2 cellular contexts compared by ENCODE assay signal in the genomic region with DNA sequence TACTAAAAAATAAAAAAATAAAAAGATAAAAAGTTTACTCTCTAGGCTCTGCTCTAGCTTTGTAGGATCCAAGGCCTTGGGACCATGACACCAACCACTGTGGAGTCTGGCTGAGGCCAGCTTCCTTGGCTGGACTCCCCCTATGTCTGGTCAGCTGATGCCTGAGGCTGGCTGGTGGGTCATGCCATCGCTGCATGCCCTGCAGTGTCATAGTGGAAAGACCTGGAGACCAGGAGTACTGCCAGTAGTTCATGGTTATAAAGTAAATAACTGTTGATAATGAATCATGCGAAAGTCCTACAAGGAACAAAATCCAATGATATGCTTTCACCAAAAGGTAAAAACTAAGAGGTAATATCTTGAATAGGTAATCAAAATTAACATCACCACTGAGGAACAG.
TF ChIP-seq lines count a peak whose summit lies in the region.

No MANE protein-coding gene starts in this region.

TF ChIP-seq in liver, 16 proteins besides CTCF, POLR2A, EP300 and RAD21:
- TF ChIP-seq EGR1 (IDR thresholded peaks at IDR 0.05; ENCODE audit: low read depth in 2 of 2) (peak; percentile 16 to 62), NR2F2 (IDR thresholded peaks at IDR 0.05) (no peak), FOXA2 (IDR thresholded peaks at IDR 0.05) (peak; percentile 94), GABPA (IDR thresholded peaks at IDR 0.05 in 1 of 2, conservative IDR thresholded peaks at IDR 0.05 in 1 of 2) (no peak), FOXA1 (IDR thresholded peaks at IDR 0.05) (peak; percentile 90), TAF1 (conservative IDR thresholded peaks at IDR 0.05) (peak; percentile 11), SP1 (IDR thresholded peaks at IDR 0.05) (peak; percentile 87), YY1 (IDR thresholded peaks at IDR 0.05) (peak; percentile 72), HNF4G (IDR thresholded peaks at IDR 0.05) (peak; percentile 9), RXRA (IDR thresholded peaks at IDR 0.05) (peak; percentile 76 to 91), JUND (IDR thresholded peaks at IDR 0.05) (peak; percentile 63 to 85), HNF4A (conservative IDR thresholded peaks at IDR 0.05) (peak; percentile 65 to 77)
- TF ChIP-seq, protein P1, sequence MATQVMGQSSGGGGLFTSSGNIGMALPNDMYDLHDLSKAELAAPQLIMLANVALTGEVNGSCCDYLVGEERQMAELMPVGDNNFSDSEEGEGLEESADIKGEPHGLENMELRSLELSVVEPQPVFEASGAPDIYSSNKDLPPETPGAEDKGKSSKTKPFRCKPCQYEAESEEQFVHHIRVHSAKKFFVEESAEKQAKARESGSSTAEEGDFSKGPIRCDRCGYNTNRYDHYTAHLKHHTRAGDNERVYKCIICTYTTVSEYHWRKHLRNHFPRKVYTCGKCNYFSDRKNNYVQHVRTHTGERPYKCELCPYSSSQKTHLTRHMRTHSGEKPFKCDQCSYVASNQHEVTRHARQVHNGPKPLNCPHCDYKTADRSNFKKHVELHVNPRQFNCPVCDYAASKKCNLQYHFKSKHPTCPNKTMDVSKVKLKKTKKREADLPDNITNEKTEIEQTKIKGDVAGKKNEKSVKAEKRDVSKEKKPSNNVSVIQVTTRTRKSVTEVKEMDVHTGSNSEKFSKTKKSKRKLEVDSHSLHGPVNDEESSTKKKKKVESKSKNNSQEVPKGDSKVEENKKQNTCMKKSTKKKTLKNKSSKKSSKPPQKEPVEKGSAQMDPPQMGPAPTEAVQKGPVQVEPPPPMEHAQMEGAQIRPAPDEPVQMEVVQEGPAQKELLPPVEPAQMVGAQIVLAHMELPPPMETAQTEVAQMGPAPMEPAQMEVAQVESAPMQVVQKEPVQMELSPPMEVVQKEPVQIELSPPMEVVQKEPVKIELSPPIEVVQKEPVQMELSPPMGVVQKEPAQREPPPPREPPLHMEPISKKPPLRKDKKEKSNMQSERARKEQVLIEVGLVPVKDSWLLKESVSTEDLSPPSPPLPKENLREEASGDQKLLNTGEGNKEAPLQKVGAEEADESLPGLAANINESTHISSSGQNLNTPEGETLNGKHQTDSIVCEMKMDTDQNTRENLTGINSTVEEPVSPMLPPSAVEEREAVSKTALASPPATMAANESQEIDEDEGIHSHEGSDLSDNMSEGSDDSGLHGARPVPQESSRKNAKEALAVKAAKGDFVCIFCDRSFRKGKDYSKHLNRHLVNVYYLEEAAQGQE (IDR thresholded peaks at IDR 0.05): peak; percentile 49
- TF ChIP-seq, protein P2, sequence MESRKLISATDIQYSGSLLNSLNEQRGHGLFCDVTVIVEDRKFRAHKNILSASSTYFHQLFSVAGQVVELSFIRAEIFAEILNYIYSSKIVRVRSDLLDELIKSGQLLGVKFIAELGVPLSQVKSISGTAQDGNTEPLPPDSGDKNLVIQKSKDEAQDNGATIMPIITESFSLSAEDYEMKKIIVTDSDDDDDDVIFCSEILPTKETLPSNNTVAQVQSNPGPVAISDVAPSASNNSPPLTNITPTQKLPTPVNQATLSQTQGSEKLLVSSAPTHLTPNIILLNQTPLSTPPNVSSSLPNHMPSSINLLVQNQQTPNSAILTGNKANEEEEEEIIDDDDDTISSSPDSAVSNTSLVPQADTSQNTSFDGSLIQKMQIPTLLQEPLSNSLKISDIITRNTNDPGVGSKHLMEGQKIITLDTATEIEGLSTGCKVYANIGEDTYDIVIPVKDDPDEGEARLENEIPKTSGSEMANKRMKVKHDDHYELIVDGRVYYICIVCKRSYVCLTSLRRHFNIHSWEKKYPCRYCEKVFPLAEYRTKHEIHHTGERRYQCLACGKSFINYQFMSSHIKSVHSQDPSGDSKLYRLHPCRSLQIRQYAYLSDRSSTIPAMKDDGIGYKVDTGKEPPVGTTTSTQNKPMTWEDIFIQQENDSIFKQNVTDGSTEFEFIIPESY (IDR thresholded peaks at IDR 0.05): peak; percentile 51
- TF ChIP-seq, protein P3, sequence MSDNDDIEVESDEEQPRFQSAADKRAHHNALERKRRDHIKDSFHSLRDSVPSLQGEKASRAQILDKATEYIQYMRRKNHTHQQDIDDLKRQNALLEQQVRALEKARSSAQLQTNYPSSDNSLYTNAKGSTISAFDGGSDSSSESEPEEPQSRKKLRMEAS (IDR thresholded peaks at IDR 0.05): no peak
- TF ChIP-seq, protein P4, sequence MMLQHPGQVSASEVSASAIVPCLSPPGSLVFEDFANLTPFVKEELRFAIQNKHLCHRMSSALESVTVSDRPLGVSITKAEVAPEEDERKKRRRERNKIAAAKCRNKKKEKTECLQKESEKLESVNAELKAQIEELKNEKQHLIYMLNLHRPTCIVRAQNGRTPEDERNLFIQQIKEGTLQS (IDR thresholded peaks at IDR 0.05): peak; percentile 41

TF ChIP-seq in HepG2, 621 proteins besides CTCF, POLR2A, EP300 and RAD21:
- TF ChIP-seq PTBP1 (IDR thresholded peaks at IDR 0.05; ENCODE audit: low read depth, low read length, poor library complexity, severe bottlenecking): no peak
- no peak for TF ChIP-seq NCOA1 (CRISPR knock-in tag; IDR thresholded peaks at IDR 0.05)
- TF ChIP-seq MATR3 (CRISPR knock-in tag; IDR thresholded peaks at IDR 0.05): no peak
- TF ChIP-seq FOXA3 (CRISPR knock-in tag; IDR thresholded peaks at IDR 0.05): no peak
- TF ChIP-seq TP53 (CRISPR knock-in tag; conservative IDR thresholded peaks at IDR 0.05): no peak
- no peak for TF ChIP-seq HOXA9 (CRISPR knock-in tag; IDR thresholded peaks at IDR 0.05; ENCODE audit: borderline replicate concordance)
- no peak for TF ChIP-seq CCAR2 (optimal IDR thresholded peaks at IDR 0.05; ENCODE audit: low read depth, low read length)
- TF ChIP-seq, protein P5, sequence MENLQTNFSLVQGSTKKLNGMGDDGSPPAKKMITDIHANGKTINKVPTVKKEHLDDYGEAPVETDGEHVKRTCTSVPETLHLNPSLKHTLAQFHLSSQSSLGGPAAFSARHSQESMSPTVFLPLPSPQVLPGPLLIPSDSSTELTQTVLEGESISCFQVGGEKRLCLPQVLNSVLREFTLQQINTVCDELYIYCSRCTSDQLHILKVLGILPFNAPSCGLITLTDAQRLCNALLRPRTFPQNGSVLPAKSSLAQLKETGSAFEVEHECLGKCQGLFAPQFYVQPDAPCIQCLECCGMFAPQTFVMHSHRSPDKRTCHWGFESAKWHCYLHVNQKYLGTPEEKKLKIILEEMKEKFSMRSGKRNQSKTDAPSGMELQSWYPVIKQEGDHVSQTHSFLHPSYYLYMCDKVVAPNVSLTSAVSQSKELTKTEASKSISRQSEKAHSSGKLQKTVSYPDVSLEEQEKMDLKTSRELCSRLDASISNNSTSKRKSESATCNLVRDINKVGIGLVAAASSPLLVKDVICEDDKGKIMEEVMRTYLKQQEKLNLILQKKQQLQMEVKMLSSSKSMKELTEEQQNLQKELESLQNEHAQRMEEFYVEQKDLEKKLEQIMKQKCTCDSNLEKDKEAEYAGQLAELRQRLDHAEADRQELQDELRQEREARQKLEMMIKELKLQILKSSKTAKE (CRISPR knock-in tag; IDR thresholded peaks at IDR 0.05; ENCODE audit: borderline replicate concordance): no peak
- TF ChIP-seq, protein P3 (IDR thresholded peaks at IDR 0.05): no peak
- TF ChIP-seq, protein P6, sequence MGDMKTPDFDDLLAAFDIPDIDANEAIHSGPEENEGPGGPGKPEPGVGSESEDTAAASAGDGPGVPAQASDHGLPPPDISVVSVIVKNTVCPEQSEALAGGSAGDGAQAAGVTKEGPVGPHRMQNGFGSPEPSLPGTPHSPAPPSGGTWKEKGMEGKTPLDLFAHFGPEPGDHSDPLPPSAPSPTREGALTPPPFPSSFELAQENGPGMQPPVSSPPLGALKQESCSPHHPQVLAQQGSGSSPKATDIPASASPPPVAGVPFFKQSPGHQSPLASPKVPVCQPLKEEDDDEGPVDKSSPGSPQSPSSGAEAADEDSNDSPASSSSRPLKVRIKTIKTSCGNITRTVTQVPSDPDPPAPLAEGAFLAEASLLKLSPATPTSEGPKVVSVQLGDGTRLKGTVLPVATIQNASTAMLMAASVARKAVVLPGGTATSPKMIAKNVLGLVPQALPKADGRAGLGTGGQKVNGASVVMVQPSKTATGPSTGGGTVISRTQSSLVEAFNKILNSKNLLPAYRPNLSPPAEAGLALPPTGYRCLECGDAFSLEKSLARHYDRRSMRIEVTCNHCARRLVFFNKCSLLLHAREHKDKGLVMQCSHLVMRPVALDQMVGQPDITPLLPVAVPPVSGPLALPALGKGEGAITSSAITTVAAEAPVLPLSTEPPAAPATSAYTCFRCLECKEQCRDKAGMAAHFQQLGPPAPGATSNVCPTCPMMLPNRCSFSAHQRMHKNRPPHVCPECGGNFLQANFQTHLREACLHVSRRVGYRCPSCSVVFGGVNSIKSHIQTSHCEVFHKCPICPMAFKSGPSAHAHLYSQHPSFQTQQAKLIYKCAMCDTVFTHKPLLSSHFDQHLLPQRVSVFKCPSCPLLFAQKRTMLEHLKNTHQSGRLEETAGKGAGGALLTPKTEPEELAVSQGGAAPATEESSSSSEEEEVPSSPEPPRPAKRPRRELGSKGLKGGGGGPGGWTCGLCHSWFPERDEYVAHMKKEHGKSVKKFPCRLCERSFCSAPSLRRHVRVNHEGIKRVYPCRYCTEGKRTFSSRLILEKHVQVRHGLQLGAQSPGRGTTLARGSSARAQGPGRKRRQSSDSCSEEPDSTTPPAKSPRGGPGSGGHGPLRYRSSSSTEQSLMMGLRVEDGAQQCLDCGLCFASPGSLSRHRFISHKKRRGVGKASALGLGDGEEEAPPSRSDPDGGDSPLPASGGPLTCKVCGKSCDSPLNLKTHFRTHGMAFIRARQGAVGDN (CRISPR knock-in tag; IDR thresholded peaks at IDR 0.05): no peak
- no peak for TF ChIP-seq ZNF614 (CRISPR knock-in tag; IDR thresholded peaks at IDR 0.05; ENCODE audit: borderline replicate concordance)
- no peak for TF ChIP-seq EZH2 (conservative IDR thresholded peaks at IDR 0.05; ENCODE audit: low read depth, low read length)
- no peak for TF ChIP-seq NKX3-1 (CRISPR knock-in tag; IDR thresholded peaks at IDR 0.05)
- TF ChIP-seq, protein P7, sequence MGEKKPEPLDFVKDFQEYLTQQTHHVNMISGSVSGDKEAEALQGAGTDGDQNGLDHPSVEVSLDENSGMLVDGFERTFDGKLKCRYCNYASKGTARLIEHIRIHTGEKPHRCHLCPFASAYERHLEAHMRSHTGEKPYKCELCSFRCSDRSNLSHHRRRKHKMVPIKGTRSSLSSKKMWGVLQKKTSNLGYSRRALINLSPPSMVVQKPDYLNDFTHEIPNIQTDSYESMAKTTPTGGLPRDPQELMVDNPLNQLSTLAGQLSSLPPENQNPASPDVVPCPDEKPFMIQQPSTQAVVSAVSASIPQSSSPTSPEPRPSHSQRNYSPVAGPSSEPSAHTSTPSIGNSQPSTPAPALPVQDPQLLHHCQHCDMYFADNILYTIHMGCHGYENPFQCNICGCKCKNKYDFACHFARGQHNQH (CRISPR knock-in tag; IDR thresholded peaks at IDR 0.05): no peak
- no peak for TF ChIP-seq CHCHD3 (CRISPR knock-in tag; IDR thresholded peaks at IDR 0.05)
- no peak for TF ChIP-seq KDM5B (CRISPR knock-in tag; IDR thresholded peaks at IDR 0.05; ENCODE audit: borderline replicate concordance)
- TF ChIP-seq ZNF572 (CRISPR knock-in tag; IDR thresholded peaks at IDR 0.05): no peak
